ENCODE assay signal across 23 cellular contexts in the genomic region with DNA sequence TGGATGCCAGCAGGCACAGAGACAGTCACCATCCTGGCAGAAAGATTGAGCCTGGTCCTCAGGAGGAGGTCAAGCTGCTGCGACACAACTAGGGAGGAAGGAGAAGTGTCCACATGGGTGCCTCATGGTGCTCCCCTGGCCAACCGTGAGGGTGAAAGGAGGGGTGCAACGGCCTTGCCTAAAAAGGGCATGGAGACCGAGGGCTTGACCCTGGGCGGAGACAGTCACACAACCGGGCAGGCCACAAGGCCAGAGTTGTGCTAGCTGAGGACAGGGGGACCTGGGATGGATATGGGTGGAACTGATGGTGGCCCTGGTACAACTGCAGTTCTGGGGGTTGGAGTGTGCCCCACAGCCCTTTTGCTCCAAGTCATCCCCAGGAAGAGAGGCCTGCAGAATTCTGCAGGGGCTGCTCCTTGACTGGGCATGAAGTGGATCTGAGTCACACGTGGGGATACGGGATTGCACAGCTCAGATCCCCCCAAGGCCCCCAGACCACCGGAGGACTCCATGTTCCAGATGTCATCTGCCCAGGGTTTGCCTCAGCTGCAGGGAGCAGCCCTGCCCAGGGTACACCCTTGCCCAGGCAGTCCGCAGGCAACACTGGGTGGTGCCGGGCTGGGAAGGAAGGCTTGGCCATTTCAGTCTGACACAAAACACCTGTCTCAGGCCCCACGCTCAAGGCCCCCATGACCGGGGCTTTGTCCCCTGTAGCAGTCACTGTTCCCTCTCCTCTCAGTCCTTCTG.
DNase-seq lines count a peak whose midpoint lies in the region; ATAC-seq, FAIRE-seq and TF ChIP-seq lines count a peak whose summit lies in the region.
"Had no signal": no experiment of that assay in that cellular context is flagged by ENCODE, and none has a peak within 500 bp of the region (broad histone marks: within the 10 kb centered on the region; RNA-seq: fewer than 3 reads in every experiment).

No MANE protein-coding gene starts in this region.

- no peaks in the 10 kb centered on the region for H3K27me3 Mint-ChIP-seq in activated CD4-positive, alpha-beta T cell treated with anti-CD3 and anti-CD28 coated beads, Interleukin-2, amount 10 ng/mL, durations not matched to agents 24 days and 14 days
- H3K27me3 Mint-ChIP-seq in neural crest cell (ENCODE audit: low read depth), result no peaks in the 10 kb centered on the region
- no peaks in the 10 kb centered on the region for H3K27me3 Mint-ChIP-seq in stimulated activated memory B cell treated with anti-CD40 and anti-IgM and Interleukin-4, amounts not matched to agents 10 μg/mL and 1 μg/mL and 100 μg/mL, for 72 hours

- peak; percentile 44 for DNase-seq in activated CD4-positive, alpha-beta T cell treated with anti-CD3 and anti-CD28 coated beads, Interleukin-2, amount 10 ng/mL, durations not matched to agents 24 days and 14 days
- no peak for DNase-seq in activated CD4-positive, alpha-beta T cell treated with anti-CD3 and anti-CD28 coated beads, Interleukin-2, amount 50 U/mL, for 1 hour
- peak; percentile 15 for DNase-seq in islet precursor cell
- DNase-seq in neural crest cell (ENCODE audit: low read depth, low spot score), result no peak
- DNase-seq in HK-2 (ENCODE audit: unreplicated experiment), result no peak
- no peak for DNase-seq in RCC 7860 (ENCODE audit: low spot score)
- DNase-seq: BE2C, Calu3, DMS79 treated with DMSO at 0.1 percent for 48 hours, GF-D8, HCEC 1CT, IMR-90, KG1, MG63, NCI-H2029, NCI-H446, NCI-H526, SHP77 treated with DMSO at 0.1 percent for 48 hours had no signal

- no peaks in the 10 kb centered on the region for H3K36me3 Mint-ChIP-seq in activated CD4-positive, alpha-beta T cell treated with anti-CD3 and anti-CD28 coated beads, Interleukin-2, amount 10 ng/mL, durations not matched to agents 24 days and 14 days (ENCODE audit: low read depth)
- no peaks in the 10 kb centered on the region for H3K36me3 Mint-ChIP-seq in neural crest cell (ENCODE audit: low read depth)
- no peaks in the 10 kb centered on the region for H3K36me3 Mint-ChIP-seq in stimulated activated memory B cell treated with anti-CD40 and anti-IgM and Interleukin-4, amounts not matched to agents 10 μg/mL and 1 μg/mL and 100 μg/mL, for 72 hours

- FAIRE-seq in RCC 7860 (lab: Jason Lieb, UNC), result no peak
- FAIRE-seq: GM12891 had no signal

- no peak for TF ChIP-seq CTCF in neural crest cell (conservative IDR thresholded peaks at IDR 0.05)

- ATAC-seq in stimulated activated memory B cell treated with anti-CD40 and anti-IgM and Interleukin-4, amounts not matched to agents 10 μg/mL and 1 μg/mL and 100 μg/mL, for 72 hours, result peak; percentile 48
- no peak for ATAC-seq in HG03469 (IDR thresholded peaks at IDR 0.05; ENCODE audit: unreplicated experiment)
- ATAC-seq: GM23338, Panc1 had no signal

- no peaks in the 10 kb centered on the region for H3K4me1 Mint-ChIP-seq in activated CD4-positive, alpha-beta T cell treated with anti-CD3 and anti-CD28 coated beads, Interleukin-2, amount 10 ng/mL, durations not matched to agents 24 days and 14 days
- peaks cover 41% of the 10 kb centered on the region for H3K4me1 Mint-ChIP-seq in neural crest cell
- no peaks in the 10 kb centered on the region for H3K4me1 Mint-ChIP-seq in stimulated activated memory B cell treated with anti-CD40 and anti-IgM and Interleukin-4, amounts not matched to agents 10 μg/mL and 1 μg/mL and 100 μg/mL, for 72 hours

- no peak overlapping the region for H3K4me3 Mint-ChIP-seq in activated CD4-positive, alpha-beta T cell treated with anti-CD3 and anti-CD28 coated beads, Interleukin-2, amount 10 ng/mL, durations not matched to agents 24 days and 14 days
- no peak overlapping the region for H3K4me3 Mint-ChIP-seq in neural crest cell
- H3K4me3 Mint-ChIP-seq in stimulated activated memory B cell treated with anti-CD40 and anti-IgM and Interleukin-4, amounts not matched to agents 10 μg/mL and 1 μg/mL and 100 μg/mL, for 72 hours, result no peak overlapping the region
- H3K4me3 Mint-ChIP-seq: GM23338 had no signal

- no peak overlapping the region for H3K27ac Mint-ChIP-seq in activated CD4-positive, alpha-beta T cell treated with anti-CD3 and anti-CD28 coated beads, Interleukin-2, amount 10 ng/mL, durations not matched to agents 24 days and 14 days
- peak overlapping the region; percentile 23 for H3K27ac Mint-ChIP-seq in neural crest cell (ENCODE audit: unreplicated experiment)
- no peak overlapping the region for H3K27ac Mint-ChIP-seq in stimulated activated memory B cell treated with anti-CD40 and anti-IgM and Interleukin-4, amounts not matched to agents 10 μg/mL and 1 μg/mL and 100 μg/mL, for 72 hours
- H3K27ac Mint-ChIP-seq: GM23338 had no signal

- intact Hi-C loops in activated CD4-positive, alpha-beta T cell treated with anti-CD3 and anti-CD28 coated beads, Interleukin-2, amount 10 ng/mL, durations not matched to agents 24 days and 14 days (cut with micrococcal nuclease), result no loop called here

- no peaks in the 10 kb centered on the region for H3K9me3 Mint-ChIP-seq in activated CD4-positive, alpha-beta T cell treated with anti-CD3 and anti-CD28 coated beads, Interleukin-2, amount 10 ng/mL, durations not matched to agents 24 days and 14 days
- peaks cover 4% of the 10 kb centered on the region for H3K9me3 Mint-ChIP-seq in neural crest cell
- H3K9me3 Mint-ChIP-seq in stimulated activated memory B cell treated with anti-CD40 and anti-IgM and Interleukin-4, amounts not matched to agents 10 μg/mL and 1 μg/mL and 100 μg/mL, for 72 hours, result no peaks in the 10 kb centered on the region

Comparison
In these comparisons a context has a peak if more than half of its experiments do, and no peak if none do; other contexts are left out.
1. DNase-seq: peak in activated CD4-positive, alpha-beta T cell treated with anti-CD3 and anti-CD28 coated beads, Interleukin-2, amount 10 ng/mL, durations not matched to agents 24 days and 14 days (single experiment) and islet precursor cell (single experiment); none in activated CD4-positive, alpha-beta T cell treated with anti-CD3 and anti-CD28 coated beads, Interleukin-2, amount 50 U/mL, for 1 hour (single experiment), neural crest cell (single experiment), HK-2 (single experiment) and RCC 7860 (single experiment).